In the genomic region with DNA sequence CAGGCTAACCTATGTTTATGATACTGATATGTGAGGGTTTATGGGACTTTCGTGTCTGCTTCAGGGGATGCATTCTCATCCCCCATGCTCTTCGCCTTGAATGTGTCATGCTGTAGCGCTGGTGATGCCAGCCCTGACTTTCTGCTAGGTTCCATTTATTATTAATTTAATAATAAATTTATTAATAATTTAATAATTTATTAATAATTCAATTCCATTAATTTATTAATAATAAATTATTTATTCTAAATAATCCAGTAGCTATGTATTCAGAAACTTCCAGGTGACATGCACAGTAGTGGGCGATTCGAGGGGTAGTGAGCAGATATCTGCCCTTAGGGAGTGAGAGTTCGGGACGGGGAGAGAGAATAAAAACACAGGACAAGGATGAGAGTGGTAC, we compare ENCODE assay signal across 28 cellular contexts. TPM values are rescaled to one million over a fixed set of nuclear protein-coding genes. Genes with fewer than 3 reads are reported as not detected.
"Had no signal": no experiment of that assay in that cellular context is flagged by ENCODE, and none has a peak within 500 bp of the region (broad histone marks: within the 10 kb centered on the region; RNA-seq: fewer than 3 reads in every experiment).

No MANE protein-coding gene starts in this region.

- H3K36me3 ChIP-seq: stomach, suprapubic skin, thoracic aorta, thyroid gland, tibial artery, tibial nerve, transverse colon, upper lobe of left lung, upper lobe of right lung, uterus, vagina had no signal

- H3K27ac ChIP-seq: stomach, suprapubic skin, testis, thoracic aorta, thyroid gland, tibial artery, tibial nerve, transverse colon, upper lobe of left lung, upper lobe of right lung, uterus, vagina had no signal

- H3K9me3 Mint-ChIP-seq: stimulated activated naive B cell treated with anti-CD40 and anti-IgM and Interleukin-4, amounts not matched to agents 10 μg/mL and 1 μg/mL and 100 μg/mL, for 72 hours; stimulated activated naive CD8-positive, alpha-beta T cell treated with anti-CD3 and anti-CD28 coated beads, Interleukin-15, amount 100 ng/mL, for 72 hours; stimulated activated naive CD8-positive, alpha-beta T cell treated with anti-CD3 and anti-CD28 coated beads, Interleukin-15, Interleukin-2, amounts not matched to agents 100 ng/mL and 50 ng/mL, for 24 hours; type B pancreatic cell had no signal

- H3K4me3 Mint-ChIP-seq: stimulated activated effector memory CD8-positive, alpha-beta T cell treated with anti-CD3 and anti-CD28 coated beads, Interleukin-12 subunit alpha, Interleukin-12 subunit beta, amount 100 ng/mL, for 72 hours; stimulated activated memory B cell treated with anti-CD40 and anti-IgM and Interleukin-4, amounts not matched to agents 10 μg/mL and 1 μg/mL and 100 μg/mL, for 72 hours; stimulated activated naive B cell treated with anti-CD40 and anti-IgM and Interleukin-4, amounts not matched to agents 10 μg/mL and 1 μg/mL and 100 μg/mL, for 72 hours; stimulated activated naive CD8-positive, alpha-beta T cell treated with anti-CD3 and anti-CD28 coated beads, Interleukin-15, amount 100 ng/mL, for 72 hours; stimulated activated naive CD8-positive, alpha-beta T cell treated with anti-CD3 and anti-CD28 coated beads, Interleukin-15, Interleukin-2, amounts not matched to agents 100 ng/mL and 50 ng/mL, for 24 hours; type B pancreatic cell had no signal

- DNase-seq: stimulated activated CD4-positive, alpha-beta T cell treated with anti-CD3 and anti-CD28 coated beads, Interleukin-2, amount 100 ng/mL, for 48 hours; stimulated activated CD4-positive, alpha-beta T cell treated with anti-CD3 and anti-CD28 coated beads, Interleukin-4, amount 100 ng/mL, for 1 hour; stimulated activated CD4-positive, alpha-beta T cell treated with anti-CD3 and anti-CD28 coated beads, Interleukin-4, amount 100 ng/mL, for 24 hours; stimulated activated CD4-positive, alpha-beta T cell treated with anti-CD3 and anti-CD28 coated beads, Interleukin-4, amount 100 ng/mL, for 4 hours; stimulated activated CD8-positive, alpha-beta memory T cell treated with anti-CD3 and anti-CD28 coated beads, Interleukin-4, amount 100 ng/mL, for 48 hours; stimulated activated naive B cell treated with anti-CD40 and anti-IgM and Interleukin-4, amounts not matched to agents 10 μg/mL and 1 μg/mL and 100 μg/mL, for 72 hours; stimulated activated naive CD4-positive, alpha-beta T cell; stimulated activated naive CD4-positive, alpha-beta T cell treated with Interleukin-2 at 50 U/mL for 16 hours; stimulated activated naive CD8-positive, alpha-beta T cell treated with anti-CD3 and anti-CD28 coated beads, Interleukin-15, amount 100 ng/mL, for 72 hours; stimulated activated naive CD8-positive, alpha-beta T cell treated with anti-CD3 and anti-CD28 coated beads, Interleukin-15, Interleukin-2, amounts not matched to agents 100 U/mL and 50 U/mL, for 24 hours; stomach; substantia nigra; testis; thyroid gland; tibial artery; transverse colon; trophoblast cell; upper lobe of left lung; upper lobe of right lung; uterus had no signal

- H3K4me1 ChIP-seq: stomach, suprapubic skin, testis, thyroid gland, tibial artery, tibial nerve, transverse colon, upper lobe of left lung, upper lobe of right lung, uterus, vagina had no signal

- H3K27me3 Mint-ChIP-seq: stimulated activated memory B cell treated with anti-CD40 and anti-IgM and Interleukin-4, amounts not matched to agents 10 μg/mL and 1 μg/mL and 100 μg/mL, for 72 hours; stimulated activated naive B cell treated with anti-CD40 and anti-IgM and Interleukin-4, amounts not matched to agents 10 μg/mL and 1 μg/mL and 100 μg/mL, for 72 hours; stimulated activated naive CD8-positive, alpha-beta T cell treated with anti-CD3 and anti-CD28 coated beads, Interleukin-15, amount 100 ng/mL, for 72 hours had no signal

- H3K4me1 Mint-ChIP-seq: stimulated activated effector memory CD8-positive, alpha-beta T cell treated with anti-CD3 and anti-CD28 coated beads, Interleukin-12 subunit alpha, Interleukin-12 subunit beta, amount 100 ng/mL, for 72 hours; stimulated activated memory B cell treated with anti-CD40 and anti-IgM and Interleukin-4, amounts not matched to agents 10 μg/mL and 1 μg/mL and 100 μg/mL, for 72 hours; stimulated activated naive B cell treated with anti-CD40 and anti-IgM and Interleukin-4, amounts not matched to agents 10 μg/mL and 1 μg/mL and 100 μg/mL, for 72 hours; stimulated activated naive CD8-positive, alpha-beta T cell treated with anti-CD3 and anti-CD28 coated beads, Interleukin-15, amount 100 ng/mL, for 72 hours had no signal

- H3K36me3 Mint-ChIP-seq: stimulated activated effector memory CD8-positive, alpha-beta T cell treated with anti-CD3 and anti-CD28 coated beads, Interleukin-12 subunit alpha, Interleukin-12 subunit beta, amount 100 ng/mL, for 72 hours; stimulated activated memory B cell treated with anti-CD40 and anti-IgM and Interleukin-4, amounts not matched to agents 10 μg/mL and 1 μg/mL and 100 μg/mL, for 72 hours; stimulated activated naive B cell treated with anti-CD40 and anti-IgM and Interleukin-4, amounts not matched to agents 10 μg/mL and 1 μg/mL and 100 μg/mL, for 72 hours; type B pancreatic cell had no signal

- H3K9me3 ChIP-seq: stomach, suprapubic skin, testis, thoracic aorta, thyroid gland, tibial artery, tibial nerve, transverse colon, upper lobe of left lung, upper lobe of right lung, uterus, vagina had no signal

- H3K27me3 ChIP-seq: stomach, suprapubic skin, testis, thyroid gland, tibial artery, tibial nerve, transverse colon, upper lobe of left lung, upper lobe of right lung, uterus, vagina had no signal

- H3K4me3 ChIP-seq: stomach, suprapubic skin, testis, thoracic aorta, thyroid gland, tibial artery, tibial nerve, transverse colon, upper lobe of left lung, upper lobe of right lung, uterus, vagina had no signal

- H3K27ac Mint-ChIP-seq: stimulated activated effector memory CD8-positive, alpha-beta T cell treated with anti-CD3 and anti-CD28 coated beads, Interleukin-12 subunit alpha, Interleukin-12 subunit beta, amount 100 ng/mL, for 72 hours; stimulated activated memory B cell treated with anti-CD40 and anti-IgM and Interleukin-4, amounts not matched to agents 10 μg/mL and 1 μg/mL and 100 μg/mL, for 72 hours; stimulated activated naive B cell treated with anti-CD40 and anti-IgM and Interleukin-4, amounts not matched to agents 10 μg/mL and 1 μg/mL and 100 μg/mL, for 72 hours; stimulated activated naive CD8-positive, alpha-beta T cell treated with anti-CD3 and anti-CD28 coated beads, Interleukin-15, amount 100 ng/mL, for 72 hours; stimulated activated naive CD8-positive, alpha-beta T cell treated with anti-CD3 and anti-CD28 coated beads, Interleukin-15, Interleukin-2, amounts not matched to agents 100 ng/mL and 50 ng/mL, for 24 hours; type B pancreatic cell had no signal

- ATAC-seq: stimulated activated effector memory CD8-positive, alpha-beta T cell treated with anti-CD3 and anti-CD28 coated beads, Interleukin-12 subunit alpha, Interleukin-12 subunit beta, amount 100 ng/mL, for 72 hours; stimulated activated memory B cell treated with anti-CD40 and anti-IgM and Interleukin-4, amounts not matched to agents 10 μg/mL and 1 μg/mL and 100 μg/mL, for 72 hours; stimulated activated naive B cell treated with anti-CD40 and anti-IgM and Interleukin-4, amounts not matched to agents 10 μg/mL and 1 μg/mL and 100 μg/mL, for 72 hours; stimulated activated naive CD8-positive, alpha-beta T cell treated with anti-CD3 and anti-CD28 coated beads, Interleukin-15, amount 100 ng/mL, for 72 hours; stimulated activated naive CD8-positive, alpha-beta T cell treated with anti-CD3 and anti-CD28 coated beads, Interleukin-15, Interleukin-2, amounts not matched to agents 100 U/mL and 50 U/mL, for 24 hours; upper lobe of right lung had no signal

RNA-seq across cellular contexts. Expression of gene SHISA6, which starts 49.8 kb away (rescaled TPM):
- total RNA-seq: upper lobe of right lung had no signal
